ENCODE assay signal across 14 cellular contexts in the genomic region with DNA sequence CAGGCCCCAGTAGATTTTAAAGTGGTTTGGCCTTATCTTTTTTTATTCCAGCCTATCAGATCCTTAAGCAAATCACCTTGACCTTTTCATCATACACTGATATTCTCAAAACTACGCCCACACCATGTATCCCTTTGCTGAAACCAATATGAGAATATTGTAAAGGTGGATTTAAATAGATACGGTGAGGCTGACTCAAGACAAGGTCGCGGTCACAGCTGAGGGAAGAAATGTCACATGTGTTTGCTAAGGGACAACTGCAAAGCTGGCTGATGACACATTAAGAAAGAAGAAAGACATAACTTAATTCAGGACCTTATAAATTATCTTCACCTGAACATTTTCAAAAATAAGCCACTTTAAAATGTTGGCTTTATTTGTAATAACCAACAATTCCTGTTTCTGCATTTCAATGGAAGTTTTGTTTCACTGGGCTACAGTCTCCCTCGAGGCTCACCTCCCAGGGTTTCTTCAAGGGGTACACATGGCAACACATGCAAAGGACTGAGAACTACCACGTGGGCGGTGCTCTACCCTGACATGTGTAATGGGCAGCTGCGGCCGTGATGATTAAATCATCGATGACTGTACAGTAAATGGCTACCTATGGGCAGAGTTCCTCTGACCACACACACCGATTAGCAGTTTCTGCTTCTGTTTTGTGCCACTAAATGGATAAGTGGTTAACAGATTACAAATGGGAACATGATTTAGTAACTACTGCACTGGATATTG.
DNase-seq lines count a peak whose midpoint lies in the region; ATAC-seq and TF ChIP-seq lines count a peak whose summit lies in the region.
"Had no signal": no experiment of that assay in that cellular context is flagged by ENCODE, and none has a peak within 500 bp of the region (broad histone marks: within the 10 kb centered on the region; RNA-seq: fewer than 3 reads in every experiment).

No MANE protein-coding gene starts in this region.

- peak; percentile 59 for ATAC-seq in HG03520 (IDR thresholded peaks at IDR 0.05; ENCODE audit: unreplicated experiment)
- ATAC-seq: activated CD4-positive, CD25-positive, alpha-beta regulatory T cell treated with anti-CD3 and anti-CD28 coated beads, Interleukin-2, amount 50 U/mL, for 24 hours; gastrocnemius medialis; upper lobe of right lung had no signal

- TF ChIP-seq CTCF in left ventricle myocardium inferior (IDR thresholded peaks at IDR 0.05; ENCODE audit: borderline replicate concordance): no peak

- no peak for DNase-seq in left ventricle myocardium inferior
- DNase-seq in cardiac septum (ENCODE audit: low spot score): no peak
- DNase-seq in amniotic epithelial cell (ENCODE audit: low read depth): peak; percentile 34
- DNase-seq in COR-L47 (lab: John Stamatoyannopoulos, UW): no peak
- DNase-seq in DMS79 (lab: John Stamatoyannopoulos, UW): no peak
- DNase-seq in H4 (ENCODE audit: low spot score): no peak
- DNase-seq in LoVo (ENCODE audit: low spot score): no peak
- DNase-seq: gastrocnemius medialis; NCI-H1048; NCI-H748 treated with DMSO at 0.1 percent for 48 hours; stimulated activated naive CD4-positive, alpha-beta T cell treated with Interleukin-2 at 50 U/mL for 16 hours; upper lobe of right lung had no signal

- H3K36me3 ChIP-seq in left ventricle myocardium inferior: peaks cover 72% of the 10 kb centered on the region

- no peaks in the 10 kb centered on the region for H3K9me3 ChIP-seq in left ventricle myocardium inferior (replicated peaks)
- H3K9me3 ChIP-seq: gastrocnemius medialis, upper lobe of right lung had no signal

- H3K4me1 ChIP-seq in left ventricle myocardium inferior: peaks cover 62% of the 10 kb centered on the region
- H3K4me1 ChIP-seq: gastrocnemius medialis, upper lobe of right lung had no signal

- H3K27me3 ChIP-seq in left ventricle myocardium inferior (ENCODE audit: low read depth): no peaks in the 10 kb centered on the region
- H3K27me3 ChIP-seq: gastrocnemius medialis, upper lobe of right lung had no signal

- peak overlapping the region; percentile 28 for H3K27ac ChIP-seq in left ventricle myocardium inferior (replicated peaks)
- H3K27ac ChIP-seq: gastrocnemius medialis, upper lobe of right lung had no signal

- intact Hi-C loops in left ventricle myocardium inferior (cut with micrococcal nuclease): no loop called here
- intact Hi-C loops in cardiac septum (cut with DNase I): no loop called here

- H3K4me3 ChIP-seq in left ventricle myocardium inferior: no peak overlapping the region
- H3K4me3 ChIP-seq: gastrocnemius medialis, upper lobe of right lung had no signal
